Comparison of ENCODE assay signal across 1 cellular context in genomic region chr1:169457443-169457842, GRCh38.
TF ChIP-seq lines count a peak whose summit lies in the region.

No MANE protein-coding gene starts in this region.

TF ChIP-seq in SK-N-SH, 30 proteins besides CTCF, POLR2A, EP300 and RAD21 (continued from another document):
- TF ChIP-seq USF2 (IDR thresholded peaks at IDR 0.05; ENCODE audit: borderline replicate concordance, low read depth, low read length) (no peak), MAX (IDR thresholded peaks at IDR 0.05; ENCODE audit: low read depth) (no peak), REST (IDR thresholded peaks at IDR 0.05; ENCODE audit: low read depth, low read length) (no peak), PBX3 (IDR thresholded peaks at IDR 0.05) (no peak), ELF1 (IDR thresholded peaks at IDR 0.05) (no peak)
TF ChIP-seq in SK-N-SH: peak in this region for 0.
